In genomic region chr20:62589150-62589498, GRCh38 we compare ENCODE assay signal across 14 cellular contexts. TPM values are rescaled to one million over a fixed set of nuclear protein-coding genes. Genes with fewer than 3 reads are reported as not detected.
DNase-seq lines count a peak whose midpoint lies in the region; ATAC-seq and TF ChIP-seq lines count a peak whose summit lies in the region.
"Had no signal": no experiment of that assay in that cellular context is flagged by ENCODE, and none has a peak within 500 bp of the region (broad histone marks: within the 10 kb centered on the region; RNA-seq: fewer than 3 reads in every experiment).

No MANE protein-coding gene starts in this region.

- H3K27me3 Mint-ChIP-seq in GM23338 (ENCODE audit: insufficient read depth, low read depth, poor library complexity), result peaks cover 14% of the 10 kb centered on the region
- H3K27me3 Mint-ChIP-seq in Caco-2 (ENCODE audit: insufficient read depth, unreplicated experiment), result peaks cover 8% of the 10 kb centered on the region

- no peak overlapping the region for H3K4me3 ChIP-seq in left ventricle myocardium inferior
- no peak overlapping the region for H3K4me3 ChIP-seq in GM23338
- no peak overlapping the region for H3K4me3 ChIP-seq in Caco-2 (ENCODE audit: low read depth, low read length)

- ATAC-seq in left ventricle myocardium superior (no peak), GM23338 (peak; percentile 24; the same call in 2 of the 3 replicates)
- ATAC-seq: CD8-positive, alpha-beta T cell had no signal

- no TSS peak for BruUV-seq in Caco-2 (replicated peaks; lab: Mats Ljungman, UMichigan)

- no peaks in the 10 kb centered on the region for H3K4me1 Mint-ChIP-seq in GM23338
- H3K4me1 Mint-ChIP-seq in Caco-2 (ENCODE audit: low read depth, unreplicated experiment), result no peaks in the 10 kb centered on the region

- CTCF ChIA-PET in RWPE1 (lab: Yijun Ruan, JAX), result interaction anchor here (0.7 to 3.1 kb wide), 2 partner anchors 11 to 28 kb away, joined by 3 to 18 read pairs; no protein-coding TSS in a partner anchor
- CTCF ChIA-PET in Caco-2 (lab: Charles Lee), result interaction anchor here (0.5 to 1.9 kb wide), 3 partner anchors 28 to 287 kb away, joined by 3 to 6 read pairs (median 4); no protein-coding TSS in a partner anchor

- no peaks in the 10 kb centered on the region for H4K20me1 ChIP-seq in GM23338 (replicated peaks; ENCODE audit: insufficient read depth)

- H3K27ac ChIP-seq in left ventricle myocardium inferior (replicated peaks), result no peak overlapping the region
- no peak overlapping the region for H3K27ac ChIP-seq in GM23338 (ENCODE audit: low read depth)
- peak overlapping the region; percentile 79 for H3K27ac ChIP-seq in RWPE1
- H3K27ac ChIP-seq: C4-2B had no signal

- H3K4me3 Mint-ChIP-seq in GM23338 (no peak overlapping the region), Caco-2 (ENCODE audit: unreplicated experiment) (no peak overlapping the region)
- H3K4me3 Mint-ChIP-seq: CD8-positive, alpha-beta T cell had no signal

- H3K9me2 ChIP-seq in GM23338 (ENCODE audit: insufficient read depth), result no peaks in the 10 kb centered on the region

- TF ChIP-seq CTCF in left ventricle myocardium inferior (IDR thresholded peaks at IDR 0.05; ENCODE audit: borderline replicate concordance) (no peak), GM23338 (conservative IDR thresholded peaks at IDR 0.05; ENCODE audit: low read depth in 2 of 2) (no peak), RWPE1 (conservative IDR thresholded peaks at IDR 0.05; ENCODE audit: low read depth) (no peak), Caco-2 (IDR thresholded peaks at IDR 0.05; ENCODE audit: insufficient read depth in 1 of 2, low read depth in 1 of 2, low read length in 1 of 2, severe bottlenecking in 1 of 2, unreplicated experiment in 1 of 2) (no peak)

- H3K4me2 ChIP-seq in GM23338, result no peak overlapping the region

- H2AFZ ChIP-seq in GM23338, result no peak overlapping the region

- H3K36me3 ChIP-seq in left ventricle myocardium inferior (no peaks in the 10 kb centered on the region), GM23338 (ENCODE audit: insufficient read depth) (no peaks in the 10 kb centered on the region), Caco-2 (ENCODE audit: control insufficient read depth, insufficient read depth, low read length) (no peaks in the 10 kb centered on the region)

- intact Hi-C loops in left ventricle myocardium superior (cut with micrococcal nuclease), result no loop called here
- intact Hi-C loops in left ventricle myocardium inferior (cut with micrococcal nuclease), result no loop called here
- intact Hi-C loops in Caco-2 (cut with micrococcal nuclease; ENCODE audit: unreplicated experiment), result no loop called here

- no peaks in the 10 kb centered on the region for H3K9me3 ChIP-seq in left ventricle myocardium inferior (replicated peaks)
- H3K9me3 ChIP-seq in Caco-2, result no peaks in the 10 kb centered on the region

- H3F3A ChIP-seq in GM23338 (replicated peaks; ENCODE audit: low read depth), result no peaks in the 10 kb centered on the region

- no peak overlapping the region for H3K27ac Mint-ChIP-seq in GM23338
- no peak overlapping the region for H3K27ac Mint-ChIP-seq in Caco-2 (ENCODE audit: unreplicated experiment)
- H3K27ac Mint-ChIP-seq: CD8-positive, alpha-beta T cell had no signal

- POLR2A ChIA-PET in RWPE1 (lab: Yijun Ruan, JAX; ENCODE audit: low non-redundant PET) (interaction anchor here (0.9 kb wide), 1 partner anchor 14 kb away, joined by 3 read pairs; no protein-coding TSS in a partner anchor), Caco-2 (lab: Charles Lee) (no interaction called here)

- peaks cover 85% of the 10 kb centered on the region for H3K27me3 ChIP-seq in left ventricle myocardium inferior (ENCODE audit: low read depth)
- H3K27me3 ChIP-seq in GM23338 (ENCODE audit: insufficient read depth), result no peaks in the 10 kb centered on the region
- H3K27me3 ChIP-seq in Caco-2 (replicated peaks; ENCODE audit: control insufficient read depth, insufficient read depth, low read length), result 0 out of 2 replicates have a peak, but pooled peaks cover 2% of the 10 kb centered on the region

- H3K9me3 Mint-ChIP-seq in GM23338, result no peaks in the 10 kb centered on the region
- no peaks in the 10 kb centered on the region for H3K9me3 Mint-ChIP-seq in Caco-2 (ENCODE audit: unreplicated experiment)
- H3K9me3 Mint-ChIP-seq: CD8-positive, alpha-beta T cell had no signal

- peaks cover 7% of the 10 kb centered on the region for H3K4me1 ChIP-seq in left ventricle myocardium inferior
- no peaks in the 10 kb centered on the region for H3K4me1 ChIP-seq in GM23338 (ENCODE audit: insufficient read depth)
- no peaks in the 10 kb centered on the region for H3K4me1 ChIP-seq in Caco-2

- H3K36me3 Mint-ChIP-seq in GM23338 (ENCODE audit: low read depth) (no peaks in the 10 kb centered on the region), Caco-2 (ENCODE audit: insufficient read depth, unreplicated experiment) (no peaks in the 10 kb centered on the region)
- H3K36me3 Mint-ChIP-seq: CD8-positive, alpha-beta T cell had no signal

- no peaks in the 10 kb centered on the region for H3K79me2 ChIP-seq in GM23338 (replicated peaks; ENCODE audit: insufficient read depth)

- DNase-seq in left ventricle myocardium superior (peak; percentile 19), left ventricle myocardium inferior (no peak), GM23338 (ENCODE audit: low spot score) (no peak), RWPE1 (ENCODE audit: low spot score) (no peak), Caco-2 (no peak), NCI-H2107 treated with DMSO at 0.1 percent for 48 hours (lab: John Stamatoyannopoulos, UW; ENCODE audit: unreplicated experiment) (no peak)
- no peak for DNase-seq in stimulated activated CD4-positive, alpha-beta T cell treated with anti-CD3 and anti-CD28 coated beads, Interleukin-15, amount 100 ng/mL, for 24 hours
- DNase-seq: ACHN; CD8-positive, alpha-beta T cell; DMS53; GF-D8; IMR-90; KBM-7 had no signal

TF ChIP-seq in GM23338, 12 proteins besides CTCF, POLR2A, EP300 and RAD21 (continues in another document):
- TF ChIP-seq ZNF114 (CRISPR knock-in tag; IDR thresholded peaks at IDR 0.05) (no peak), NANOG (IDR thresholded peaks at IDR 0.05; ENCODE audit: borderline replicate concordance) (no peak), EZH2 (IDR thresholded peaks at IDR 0.05; ENCODE audit: low read depth, unreplicated experiment) (no peak), ZNF331 (CRISPR knock-in tag; IDR thresholded peaks at IDR 0.05; ENCODE audit: low read depth) (no peak), REST (IDR thresholded peaks at IDR 0.05; ENCODE audit: unreplicated experiment) (no peak), POLR2AphosphoS5 (IDR thresholded peaks at IDR 0.05; ENCODE audit: low read depth) (no peak), EZH2phosphoT487 (IDR thresholded peaks at IDR 0.05; ENCODE audit: unreplicated experiment) (no peak), JUNB (IDR thresholded peaks at IDR 0.05; ENCODE audit: unreplicated experiment) (no peak)
- TF ChIP-seq, protein P1, sequence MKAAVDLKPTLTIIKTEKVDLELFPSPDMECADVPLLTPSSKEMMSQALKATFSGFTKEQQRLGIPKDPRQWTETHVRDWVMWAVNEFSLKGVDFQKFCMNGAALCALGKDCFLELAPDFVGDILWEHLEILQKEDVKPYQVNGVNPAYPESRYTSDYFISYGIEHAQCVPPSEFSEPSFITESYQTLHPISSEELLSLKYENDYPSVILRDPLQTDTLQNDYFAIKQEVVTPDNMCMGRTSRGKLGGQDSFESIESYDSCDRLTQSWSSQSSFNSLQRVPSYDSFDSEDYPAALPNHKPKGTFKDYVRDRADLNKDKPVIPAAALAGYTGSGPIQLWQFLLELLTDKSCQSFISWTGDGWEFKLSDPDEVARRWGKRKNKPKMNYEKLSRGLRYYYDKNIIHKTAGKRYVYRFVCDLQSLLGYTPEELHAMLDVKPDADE (IDR thresholded peaks at IDR 0.05), result no peak

RNA-seq across cellular contexts. Expression of gene SLCO4A1, which starts 53.2 kb away (rescaled TPM):
- total RNA-seq in left ventricle myocardium superior (9.4 TPM), left ventricle myocardium inferior (12.7 TPM), Caco-2 (2022) (18.7 and 23.6 TPM in 2 replicates)
- total RNA-seq in GM23338 (2014; rRNA removed; shearing (Covaris generic)), result 38.3 and 41.6 TPM in 2 replicates
- polyA plus RNA-seq in GM23338 (2016; fragmentation: Nextera tagmentation; extraction: Ambion mirVana), result 27.2 and 28.5 TPM in 2 replicates
